Comparison of ENCODE assay signal across 1 cellular context in the genomic region with DNA sequence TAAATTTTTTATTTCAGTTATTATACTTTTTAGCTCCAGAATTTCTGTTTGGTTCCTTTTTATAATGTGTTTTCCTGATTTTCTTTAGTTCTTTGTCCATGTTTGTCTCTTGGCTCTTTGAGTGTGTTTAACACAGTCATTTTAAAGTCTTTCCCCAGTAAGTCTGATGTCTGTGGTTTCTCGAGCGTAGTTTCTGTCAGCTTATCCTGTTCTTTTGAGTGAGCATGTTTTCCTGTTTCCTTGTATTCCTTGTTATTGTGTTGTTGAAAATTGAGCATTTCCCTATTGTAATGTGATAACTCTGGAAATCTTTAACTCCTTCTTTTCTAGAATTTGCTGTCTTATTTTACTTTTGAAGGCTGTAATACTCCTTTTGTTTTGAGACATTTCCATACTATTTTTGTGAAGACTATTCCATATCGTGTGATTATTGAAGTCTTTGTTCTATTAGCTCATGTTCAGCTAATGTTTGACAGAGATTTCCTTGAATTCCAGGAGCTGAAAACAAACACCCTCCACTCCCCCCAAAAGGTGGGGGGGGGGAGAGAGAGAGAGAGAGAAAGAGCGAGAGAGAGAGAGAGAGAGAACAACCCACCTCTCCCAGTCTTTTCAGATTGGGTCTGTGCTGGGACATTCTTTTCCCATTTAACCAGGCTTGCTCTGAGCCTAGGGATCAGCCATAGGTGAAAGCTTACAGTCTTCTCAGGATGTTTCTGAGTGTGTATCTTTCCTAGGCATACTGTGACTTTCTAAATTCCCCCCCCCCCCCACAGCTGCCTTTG.
TF ChIP-seq lines count a peak whose summit lies in the region.

No MANE protein-coding gene starts in this region.

TF ChIP-seq in SK-N-SH, 30 proteins besides CTCF, POLR2A, EP300 and RAD21:
- TF ChIP-seq FOXM1 (IDR thresholded peaks at IDR 0.05; ENCODE audit: low read depth) = no peak
- no peak for TF ChIP-seq TAF1 (IDR thresholded peaks at IDR 0.05; ENCODE audit: borderline replicate concordance, low read depth, low read length)
- TF ChIP-seq CHD2 (IDR thresholded peaks at IDR 0.05; ENCODE audit: low read length, partially characterized antibody) = no peak
- no peak for TF ChIP-seq MEF2A (IDR thresholded peaks at IDR 0.05; ENCODE audit: borderline replicate concordance, low read depth)
- no peak for TF ChIP-seq RXRA (IDR thresholded peaks at IDR 0.05; ENCODE audit: borderline replicate concordance, low read depth)
- TF ChIP-seq, protein P1, sequence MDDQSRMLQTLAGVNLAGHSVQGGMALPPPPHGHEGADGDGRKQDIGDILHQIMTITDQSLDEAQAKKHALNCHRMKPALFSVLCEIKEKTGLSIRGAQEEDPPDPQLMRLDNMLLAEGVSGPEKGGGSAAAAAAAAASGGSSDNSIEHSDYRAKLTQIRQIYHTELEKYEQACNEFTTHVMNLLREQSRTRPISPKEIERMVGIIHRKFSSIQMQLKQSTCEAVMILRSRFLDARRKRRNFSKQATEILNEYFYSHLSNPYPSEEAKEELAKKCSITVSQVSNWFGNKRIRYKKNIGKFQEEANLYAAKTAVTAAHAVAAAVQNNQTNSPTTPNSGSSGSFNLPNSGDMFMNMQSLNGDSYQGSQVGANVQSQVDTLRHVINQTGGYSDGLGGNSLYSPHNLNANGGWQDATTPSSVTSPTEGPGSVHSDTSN (IDR thresholded peaks at IDR 0.05) = no peak
- no peak for TF ChIP-seq NFIC (IDR thresholded peaks at IDR 0.05; ENCODE audit: borderline replicate concordance)
- TF ChIP-seq NRF1 (IDR thresholded peaks at IDR 0.05; ENCODE audit: low read depth, low read length) = no peak
- TF ChIP-seq, protein P2, sequence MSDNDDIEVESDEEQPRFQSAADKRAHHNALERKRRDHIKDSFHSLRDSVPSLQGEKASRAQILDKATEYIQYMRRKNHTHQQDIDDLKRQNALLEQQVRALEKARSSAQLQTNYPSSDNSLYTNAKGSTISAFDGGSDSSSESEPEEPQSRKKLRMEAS (IDR thresholded peaks at IDR 0.05; ENCODE audit: low read depth) = no peak
- no peak for TF ChIP-seq FOXJ3 (CRISPR knock-in tag; IDR thresholded peaks at IDR 0.05)
